8 cellular contexts compared by ENCODE assay signal in the genomic region with DNA sequence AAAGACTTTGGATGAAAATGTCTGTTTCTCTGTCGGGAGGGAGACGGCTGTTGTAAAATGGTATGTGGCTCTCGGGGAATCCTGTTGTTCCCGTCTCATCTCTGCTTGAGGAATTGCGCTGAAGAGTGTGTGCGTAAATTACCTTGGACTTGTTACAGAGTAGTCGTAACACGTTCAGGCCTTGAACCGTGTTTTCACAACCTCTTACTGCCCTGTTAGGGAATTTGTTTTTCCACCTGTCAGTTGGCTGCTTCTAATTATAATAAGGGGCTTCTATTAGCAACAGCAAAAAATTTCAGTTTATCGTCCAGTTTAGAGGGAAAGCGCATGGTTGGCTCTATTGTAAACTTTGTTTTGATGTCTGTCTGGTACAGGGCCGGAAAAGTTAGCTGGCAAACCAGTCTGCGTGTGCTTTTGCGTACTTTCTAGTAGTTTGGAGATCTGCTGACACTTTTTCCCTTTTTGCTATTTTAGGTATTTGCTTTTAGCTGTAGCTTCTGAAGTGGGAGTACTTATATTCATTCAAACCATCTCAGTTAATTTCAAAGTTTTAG. TPM values are rescaled to one million over a fixed set of nuclear protein-coding genes. Genes with fewer than 3 reads are reported as not detected.
DNase-seq lines count a peak whose midpoint lies in the region; ATAC-seq, FAIRE-seq and TF ChIP-seq lines count a peak whose summit lies in the region.

No MANE protein-coding gene starts in this region.

- H3K9me2 ChIP-seq in DOHH2 (replicated peaks; ENCODE audit: control insufficient read depth, low read length): no peaks in the 10 kb centered on the region
- H3K9me2 ChIP-seq in GM23338 (ENCODE audit: insufficient read depth): no peaks in the 10 kb centered on the region

- H3K27ac Mint-ChIP-seq in GM23338 (peak overlapping the region; percentile 90), immature natural killer cell (peak overlapping the region; percentile 93 to 99 (median 96))
- peak overlapping the region; percentile 99 for H3K27ac Mint-ChIP-seq in stimulated activated naive B cell treated with anti-CD40 and anti-IgM and Interleukin-4, amounts not matched to agents 10 μg/mL and 1 μg/mL and 100 μg/mL, for 72 hours

- TF ChIP-seq CTCF in DOHH2 (IDR thresholded peaks at IDR 0.05; ENCODE audit: low read depth, low read length, poor library complexity, severe bottlenecking) (no peak), GM23338 (conservative IDR thresholded peaks at IDR 0.05; ENCODE audit: low read depth in 2 of 2) (no peak), GM12878 (IDR thresholded peaks at IDR 0.05 in 2 of 3, conservative IDR thresholded peaks at IDR 0.05 in 1 of 3; ENCODE audit: control insufficient read depth in 2 of 3, extremely low read depth in 1 of 3, insufficient read depth in 1 of 3, low read depth in 3 of 3, low read length in 3 of 3) (no peak), GM10248 (IDR thresholded peaks at IDR 0.05; ENCODE audit: control extremely low read depth, extremely low read depth, low read depth, missing control alignments) (no peak)

- no peak for TF ChIP-seq POLR2A in GM12878 (IDR thresholded peaks at IDR 0.05; ENCODE audit: low read depth, low read length)

- 0% methylated on average over 14 of the region's 14 CpGs for WGBS in GM12878 (ENCODE audit: insufficient coverage, insufficient replicate concordance, low lambda C conversion rate, missing lambda C conversion rate)

- CTCF ChIA-PET in GM12878 (lab: Yijun Ruan, JAX) (interaction anchor here (0.8 to 1.3 kb wide), 4 partner anchors 23 to 93 kb away, joined by 3 to 6 read pairs (median 4); no protein-coding TSS in a partner anchor), GM10248 (lab: Yijun Ruan, JAX) (interaction anchor here (1.6 to 2.3 kb wide), 3 partner anchors 9 to 59 kb away, joined by 4 to 5 read pairs (median 4); no protein-coding TSS in a partner anchor)

- H3K9me3 ChIP-seq in DOHH2 (ENCODE audit: control insufficient read depth, insufficient read depth, low read length) (no peaks in the 10 kb centered on the region), GM12878 (replicated peaks; ENCODE audit: control insufficient read depth, insufficient read depth, low read length) (no peaks in the 10 kb centered on the region)

- peaks cover 32% of the 10 kb centered on the region for H3K4me1 Mint-ChIP-seq in GM23338
- H3K4me1 Mint-ChIP-seq in immature natural killer cell: peaks cover 48 to 66% of the 10 kb centered on the region in 2 donors
- H3K4me1 Mint-ChIP-seq in stimulated activated naive B cell treated with anti-CD40 and anti-IgM and Interleukin-4, amounts not matched to agents 10 μg/mL and 1 μg/mL and 100 μg/mL, for 72 hours: peaks cover 22 to 45% of the 10 kb centered on the region in 2 donors

- H3K27ac ChIP-seq in DOHH2 (ENCODE audit: low read depth, low read length): peak overlapping the region; percentile 87
- H3K27ac ChIP-seq in GM23338 (ENCODE audit: low read depth): peak overlapping the region; percentile 97
- peak overlapping the region; percentile 98 for H3K27ac ChIP-seq in GM12878 (ENCODE audit: control insufficient read depth, insufficient read depth)

- H3K9me3 Mint-ChIP-seq in GM23338 (peaks cover 3% of the 10 kb centered on the region; the same call in 2 of the 3 replicates), immature natural killer cell (no peaks in the 10 kb centered on the region)
- no peaks in the 10 kb centered on the region for H3K9me3 Mint-ChIP-seq in stimulated activated naive B cell treated with anti-CD40 and anti-IgM and Interleukin-4, amounts not matched to agents 10 μg/mL and 1 μg/mL and 100 μg/mL, for 72 hours

- no peak for TF ChIP-seq RAD21 in GM12878 (IDR thresholded peaks at IDR 0.05; ENCODE audit: insufficient read depth, low read depth, low read length)

- H3K4me2 ChIP-seq in DOHH2 (ENCODE audit: low read length) (peak overlapping the region; percentile 90), GM23338 (peak overlapping the region; percentile 89), GM12878 (ENCODE audit: control insufficient read depth, insufficient read depth) (peak overlapping the region; percentile 73)

- ATAC-seq in GM23338 (peak; percentile 3), GM12878 (peak; percentile 17)
- ATAC-seq in stimulated activated naive B cell treated with anti-CD40 and anti-IgM and Interleukin-4, amounts not matched to agents 10 μg/mL and 1 μg/mL and 100 μg/mL, for 72 hours (replicated peaks): peak; percentile 7 to 18

- peaks cover 21% of the 10 kb centered on the region for H3K27me3 Mint-ChIP-seq in GM23338 (ENCODE audit: insufficient read depth, low read depth, poor library complexity)
- peaks cover 6 to 17% (median 7%) of the 10 kb centered on the region in 3 donors for H3K27me3 Mint-ChIP-seq in immature natural killer cell (ENCODE audit: low read depth in 3 of 3)
- H3K27me3 Mint-ChIP-seq in stimulated activated naive B cell treated with anti-CD40 and anti-IgM and Interleukin-4, amounts not matched to agents 10 μg/mL and 1 μg/mL and 100 μg/mL, for 72 hours: no peaks in the 10 kb centered on the region

- H3K9ac ChIP-seq in GM12878 (ENCODE audit: control insufficient read depth, insufficient read depth, low read length): peak overlapping the region; percentile 99

- H3K4me3 ChIP-seq in DOHH2 (ENCODE audit: low read length) (peak overlapping the region; percentile 90), GM23338 (peak overlapping the region; percentile 92), GM12878 (peak overlapping the region; percentile 76)

- H2AFZ ChIP-seq in GM23338 (peak overlapping the region; percentile 57; the same call in 1 of the 2 replicates), GM12878 (ENCODE audit: control insufficient read depth, low read depth, low read length) (peak overlapping the region; percentile 77)

- RAD21 ChIA-PET in GM12878 (lab: Charles Lee; ENCODE audit: unreplicated experiment): interaction anchor here (1.0 to 1.3 kb wide), 2 partner anchors 61 to 64 kb away, joined by 3 read pairs; no protein-coding TSS in a partner anchor

- TSS peak; percentile 45 for BruUV-seq in GM12878 (replicated peaks; lab: Mats Ljungman, UMichigan)

- in situ Hi-C loops in GM12878 (cut with MboI): no loop called here

- peaks cover 42% of the 10 kb centered on the region for H3K4me1 ChIP-seq in DOHH2 (ENCODE audit: control insufficient read depth, low read length)
- H3K4me1 ChIP-seq in GM23338 (ENCODE audit: insufficient read depth): peaks cover 24% of the 10 kb centered on the region
- peaks cover 5% of the 10 kb centered on the region; the same call in 1 of the 2 replicates for H3K4me1 ChIP-seq in GM12878 (ENCODE audit: control insufficient read depth, insufficient read depth, low read length)

- H3K4me3 Mint-ChIP-seq in GM23338 (peak overlapping the region; percentile 94), immature natural killer cell (peak overlapping the region; percentile 93 to 99 (median 95))
- H3K4me3 Mint-ChIP-seq in stimulated activated naive B cell treated with anti-CD40 and anti-IgM and Interleukin-4, amounts not matched to agents 10 μg/mL and 1 μg/mL and 100 μg/mL, for 72 hours: peak overlapping the region; percentile 93 to 96

- H3K36me3 Mint-ChIP-seq in GM23338 (ENCODE audit: low read depth) (no peaks in the 10 kb centered on the region; the same call in 2 of the 3 replicates), immature natural killer cell (no peaks in the 10 kb centered on the region)
- H3K36me3 Mint-ChIP-seq in stimulated activated naive B cell treated with anti-CD40 and anti-IgM and Interleukin-4, amounts not matched to agents 10 μg/mL and 1 μg/mL and 100 μg/mL, for 72 hours: peaks cover 2 to 6% of the 10 kb centered on the region in 2 donors

- peak; percentile 61 for FAIRE-seq in GM12878 (lab: Jason Lieb, UNC)

- intact Hi-C loops in GM12878 (cut with micrococcal nuclease; ENCODE audit: unreplicated experiment): loop anchor here (2.0 to 10.0 kb wide), 2 partner anchors 98 to 364 kb away; a partner anchor contains a TSS

- H3K79me2 ChIP-seq in DOHH2 (ENCODE audit: control insufficient read depth, low read length): peaks cover 66% of the 10 kb centered on the region
- H3K79me2 ChIP-seq in GM23338 (replicated peaks; ENCODE audit: insufficient read depth): peaks cover 50% of the 10 kb centered on the region
- H3K79me2 ChIP-seq in GM12878 (ENCODE audit: control insufficient read depth, insufficient read depth, low read length): peaks cover 64% of the 10 kb centered on the region

- H3F3A ChIP-seq in DOHH2 (ENCODE audit: control insufficient read depth, insufficient read depth) (no peaks in the 10 kb centered on the region), GM23338 (replicated peaks; ENCODE audit: low read depth) (peaks cover 11% of the 10 kb centered on the region; the same call in 1 of the 2 replicates)

- peaks cover 7% of the 10 kb centered on the region; the same call in 1 of the 2 replicates for H3K36me3 ChIP-seq in DOHH2 (ENCODE audit: control insufficient read depth, low read length)
- no peaks in the 10 kb centered on the region for H3K36me3 ChIP-seq in GM23338 (ENCODE audit: insufficient read depth)
- H3K36me3 ChIP-seq in GM12878 (ENCODE audit: control insufficient read depth in 2 of 2, insufficient read depth in 2 of 2, low read length in 1 of 2): no peaks in the 10 kb centered on the region

- SMC1A ChIA-PET in GM12878 (lab: Charles Lee; ENCODE audit: uncharacterized antibody, unreplicated experiment): interaction anchor here (0.9 to 1.4 kb wide), 3 partner anchors 16 to 63 kb away, joined by 4 to 6 read pairs (median 5); no protein-coding TSS in a partner anchor

- POLR2A ChIA-PET in GM12878 (lab: Charles Lee) (interaction anchor here (0.6 to 1.1 kb wide), 3 partner anchors 61 to 88 kb away, joined by 3 read pairs; no protein-coding TSS in a partner anchor), GM10248 (lab: Yijun Ruan, JAX) (interaction anchor here (0.7 to 1.1 kb wide), 2 partner anchors 10 to 1995 kb away, joined by 3 to 7 read pairs; no protein-coding TSS in a partner anchor)

- no peak for DNase-seq in GM23338 (ENCODE audit: low spot score)
- peak; percentile 64 for DNase-seq in NCI-H1694 treated with DMSO at 0.1 percent for 48 hours (lab: John Stamatoyannopoulos, UW)
- no peak for DNase-seq in GM12878 (ENCODE audit: low read depth, low spot score)
- no peak for DNase-seq in immature natural killer cell
- peak; percentile 17 for DNase-seq in stimulated activated naive B cell treated with anti-CD40 and anti-IgM and Interleukin-4, amounts not matched to agents 10 μg/mL and 1 μg/mL and 100 μg/mL, for 72 hours
- DNase-seq in EL: no peak
- no peak for DNase-seq in GM10248 (ENCODE audit: extremely low spot score)

- H4K20me1 ChIP-seq in DOHH2 (ENCODE audit: control insufficient read depth, insufficient read depth, low read depth, low read length) (peaks cover 10% of the 10 kb centered on the region; the same call in 1 of the 2 replicates), GM23338 (replicated peaks; ENCODE audit: insufficient read depth) (peaks cover 5% of the 10 kb centered on the region; the same call in 1 of the 2 replicates), GM12878 (ENCODE audit: control insufficient read depth, insufficient read depth) (no peaks in the 10 kb centered on the region)

- no peaks in the 10 kb centered on the region for H3K27me3 ChIP-seq in DOHH2 (ENCODE audit: control insufficient read depth, low read length)
- no peaks in the 10 kb centered on the region for H3K27me3 ChIP-seq in GM23338 (ENCODE audit: insufficient read depth)
- no peaks in the 10 kb centered on the region for H3K27me3 ChIP-seq in GM12878 (replicated peaks in 1 of 2; ENCODE audit: control insufficient read depth in 2 of 2, insufficient read depth in 2 of 2, low read length in 1 of 2)

- no peak for TF ChIP-seq EP300 in GM12878 (IDR thresholded peaks at IDR 0.05; ENCODE audit: borderline replicate concordance in 1 of 2, control insufficient read depth in 1 of 2, low read depth in 2 of 2, low read length in 2 of 2)

RNA-seq across cellular contexts. Expression of a gene that starts 1.5 kb away (rescaled TPM):
- total RNA-seq in GM23338 (2014; rRNA removed; shearing (Covaris generic)): 20.5 and 29.8 TPM in 2 replicates
- 4.7 and 5.5 TPM in 2 replicates for polyA plus RNA-seq in GM23338 (2016; fragmentation: Nextera tagmentation; extraction: Ambion mirVana)
- 54.4 and 55.2 TPM in 2 replicates for total RNA-seq in GM12878 (2013; cell fraction: nucleolus; rRNA removed)
- 18.0 and 19.6 TPM in 2 replicates for total RNA-seq in GM12878 (2014; rRNA removed)
- 17.8 and 18.0 TPM in 2 replicates for total RNA-seq in GM12878 (2014; rRNA removed; fragmentation: Illumina TruSeq; extraction: Trizol)
- 26.5 and 26.6 TPM in 2 replicates for total RNA-seq in GM12878 (2021)
- 6.5 TPM for polyA plus RNA-seq in GM12878 (2011; ENCODE audit: low read depth)
- polyA plus RNA-seq in GM12878 (2011; rRNA removed): 25.6 and 30.8 TPM in 2 replicates
- polyA plus RNA-seq in GM12878 (2011; cell fraction: cytosol; rRNA removed): 13.2 and 14.1 TPM in 2 replicates
- polyA plus RNA-seq in GM12878 (2011; cell fraction: nucleus; rRNA removed): 17.5 and 20.7 TPM in 2 replicates
- polyA plus RNA-seq in GM12878 (2012): 9.2 and 11.1 TPM in 2 replicates
- polyA plus RNA-seq in GM12878 (2014; fragmentation: Illumina TruSeq; extraction: Trizol): 14.5 and 19.0 TPM in 2 replicates
- polyA plus RNA-seq in GM12878 (2014; fragmentation: Nextera tagmentation; extraction: Ambion mirVana): 1 to 10 TPM; 3.4 to 9.5 TPM
- polyA plus RNA-seq in GM12878 (2014; rRNA removed): 8.1 and 9.3 TPM in 2 replicates
- polyA plus RNA-seq in GM12878 (2016; fragmentation: Nextera tagmentation; extraction: Ambion mirVana): 10 to 100 TPM; 12.0 to 12.6 TPM
- polyA minus RNA-seq in GM12878 (2011; rRNA and poly(A)+ RNA removed): 69.8 and 103 TPM in 2 replicates
- polyA minus RNA-seq in GM12878 (2011; cell fraction: cytosol; rRNA and poly(A)+ RNA removed): 31.3 and 37.4 TPM in 2 replicates
- 18.3 and 20.6 TPM in 2 replicates for polyA minus RNA-seq in GM12878 (2011; cell fraction: nucleus; rRNA and poly(A)+ RNA removed)
- polyA plus RNA-seq in immature natural killer cell: 10 to 100 TPM; 24.3 to 34.6 (median 32.2) TPM

Comparison
In these comparisons a context has a peak if more than half of its experiments do, and no peak if none do; other contexts are left out.
1. DNase-seq: peak in NCI-H1694 treated with DMSO at 0.1 percent for 48 hours (single experiment) and stimulated activated naive B cell treated with anti-CD40 and anti-IgM and Interleukin-4, amounts not matched to agents 10 μg/mL and 1 μg/mL and 100 μg/mL, for 72 hours (single experiment); none in GM23338 (single experiment), GM12878 (single experiment), immature natural killer cell (0 of 3), EL (single experiment) and GM10248 (single experiment).
2. Peak in every context shown above with its lines, with median percentiles within 50 percentile points of each other: H3K27ac ChIP-seq, H3K4me2 ChIP-seq, H3K4me3 ChIP-seq, ATAC-seq, H3K27ac Mint-ChIP-seq and H3K4me3 Mint-ChIP-seq.